ENCODE assay signal across 8 cellular contexts in the genomic region with DNA sequence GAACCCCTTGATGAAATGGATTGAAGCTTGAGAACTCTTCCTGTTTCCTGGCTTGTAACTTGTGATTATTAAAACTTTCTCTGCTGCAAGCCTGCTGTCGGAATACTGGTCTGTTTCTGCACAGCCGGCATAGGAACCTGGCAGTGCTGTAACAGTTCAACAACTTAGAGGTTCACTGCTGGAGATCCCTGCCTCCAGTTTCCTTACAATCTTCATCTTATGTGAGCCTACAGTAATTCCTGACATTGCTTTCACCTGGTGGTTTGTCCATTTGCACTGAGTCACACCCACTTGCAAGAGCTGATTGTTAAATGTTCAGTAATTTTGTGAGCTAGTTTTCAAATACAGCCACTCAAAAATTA. TPM values are rescaled to one million over a fixed set of nuclear protein-coding genes. Genes with fewer than 3 reads are reported as not detected.
A peak's percentile ranks its signal among the peaks of the same experiment; 100 is the strongest.
DNase-seq lines count a peak whose midpoint lies in the region; ATAC-seq and TF ChIP-seq lines count a peak whose summit lies in the region.

No MANE protein-coding gene starts in this region.

- peak overlapping the region; percentile 74 for H3K4me3 ChIP-seq in OCI-LY1 (ENCODE audit: low read depth, low read length, poor library complexity, severe bottlenecking)
- H3K4me3 ChIP-seq in endodermal cell (ENCODE audit: low read length) = peak overlapping the region; percentile 88
- H3K4me3 ChIP-seq in trophoblast cell (ENCODE audit: low read depth, low read length) = no peak overlapping the region

- no peaks in the 10 kb centered on the region for H3K9me3 ChIP-seq in OCI-LY1 (ENCODE audit: low read length)
- H3K9me3 ChIP-seq in endodermal cell (ENCODE audit: control insufficient read depth, low read length) = peaks cover 6% of the 10 kb centered on the region
- no peaks in the 10 kb centered on the region for H3K9me3 ChIP-seq in trophoblast cell (ENCODE audit: insufficient read depth, low read depth, low read length)

- 81 to 93% methylated on average over 2 of the region's 2 CpGs for WGBS in endodermal cell (ENCODE audit: insufficient coverage in 1 of 2, insufficient read length in 1 of 2), 2 experiments
- no CpG with 5 or more reads among the region's 2 CpGs for WGBS in trophoblast cell (ENCODE audit: extremely low coverage, insufficient coverage, insufficient read length)

- H4K20me1 ChIP-seq in OCI-LY1 (ENCODE audit: insufficient read depth, low read length) = no peaks in the 10 kb centered on the region

- no peaks in the 10 kb centered on the region for H3K9me2 ChIP-seq in OCI-LY1 (ENCODE audit: low read depth, low read length)

- no peak overlapping the region for H2BK12ac ChIP-seq in trophoblast cell (ENCODE audit: low read length)

- no peaks in the 10 kb centered on the region for H3K27me3 Mint-ChIP-seq in endodermal cell (ENCODE audit: insufficient read depth)

- no peak overlapping the region for H3K27ac ChIP-seq in OCI-LY1 (ENCODE audit: low read depth, low read length, poor library complexity, severe bottlenecking)
- H3K27ac ChIP-seq in endodermal cell (ENCODE audit: low read depth, low read length) = no peak overlapping the region
- peak overlapping the region; percentile 89 for H3K27ac ChIP-seq in trophoblast cell (ENCODE audit: low read depth, low read length)

- peak overlapping the region; percentile 57 for H2BK5ac ChIP-seq in trophoblast cell (ENCODE audit: low read depth, low read length, poor library complexity)

- peak overlapping the region; percentile 83 for H3K4me2 ChIP-seq in OCI-LY1 (ENCODE audit: low read length)
- peak overlapping the region; percentile 66 for H3K4me2 ChIP-seq in trophoblast cell (ENCODE audit: low read length)

- H3K27me3 ChIP-seq in OCI-LY1 (ENCODE audit: insufficient read depth, low read length) (no peaks in the 10 kb centered on the region), endodermal cell (ENCODE audit: control insufficient read depth, insufficient read depth, low read length, poor library complexity, severe bottlenecking) (no peaks in the 10 kb centered on the region), trophoblast cell (ENCODE audit: insufficient read depth, low read length) (no peaks in the 10 kb centered on the region)

- H3K79me2 ChIP-seq in OCI-LY1 (ENCODE audit: insufficient read depth, low read length) (no peaks in the 10 kb centered on the region), trophoblast cell (ENCODE audit: control insufficient read depth, insufficient read depth, low read length, poor library complexity) (peaks cover 2% of the 10 kb centered on the region)

- H3K14ac ChIP-seq in trophoblast cell (ENCODE audit: low read length) = no peak overlapping the region

- H3K36me3 Mint-ChIP-seq in endodermal cell (ENCODE audit: low read depth) = peaks cover 14% of the 10 kb centered on the region

- peaks cover 6% of the 10 kb centered on the region for H3K36me3 ChIP-seq in OCI-LY1 (ENCODE audit: insufficient read depth, low read length)
- H3K36me3 ChIP-seq in endodermal cell (ENCODE audit: control insufficient read depth, insufficient read depth, low read length) = peaks cover 3% of the 10 kb centered on the region
- H3K36me3 ChIP-seq in trophoblast cell (ENCODE audit: control insufficient read depth in 1 of 2, insufficient read depth in 2 of 2, low read length in 2 of 2) = no peaks in the 10 kb centered on the region

- peak overlapping the region; percentile 61 for H4K8ac ChIP-seq in trophoblast cell (ENCODE audit: low read depth, low read length)

- peak overlapping the region; percentile 74 for H4K91ac ChIP-seq in trophoblast cell (ENCODE audit: low read depth, low read length)

- H2AFZ ChIP-seq in OCI-LY1 (ENCODE audit: low read length) (no peak overlapping the region), trophoblast cell (ENCODE audit: insufficient read depth, low read length, poor library complexity) (peak overlapping the region; percentile 20)

- peak overlapping the region; percentile 82 for H3K4me3 Mint-ChIP-seq in endodermal cell

- no peak overlapping the region for H2AK5ac ChIP-seq in trophoblast cell (ENCODE audit: low read length)

- ATAC-seq in HG02678 (IDR thresholded peaks at IDR 0.05; ENCODE audit: unreplicated experiment) = no peak
- no peak for ATAC-seq in GM21737 (IDR thresholded peaks at IDR 0.05; ENCODE audit: unreplicated experiment)
- no peak for ATAC-seq in HG02884 (IDR thresholded peaks at IDR 0.05; ENCODE audit: unreplicated experiment)

- H2BK120ac ChIP-seq in trophoblast cell (ENCODE audit: insufficient read depth, low read length, poor library complexity) = peak overlapping the region; percentile 81

- intact Hi-C loops in posterior vena cava (cut with DNase I) = no loop called here

- H3K4ac ChIP-seq in trophoblast cell (ENCODE audit: low read depth, low read length) = no peak overlapping the region

- H3K9ac ChIP-seq in OCI-LY1 (ENCODE audit: low read length) (peak overlapping the region; percentile 65), endodermal cell (ENCODE audit: extremely low read depth, low read length, poor library complexity, severe bottlenecking) (peak overlapping the region; percentile 85), trophoblast cell (ENCODE audit: low read length) (peak overlapping the region; percentile 44)

- no peak overlapping the region for H3K18ac ChIP-seq in trophoblast cell (ENCODE audit: low read length)

- H3K4me1 ChIP-seq in OCI-LY1 (ENCODE audit: insufficient read depth, low read length, severe bottlenecking) (peaks cover 19% of the 10 kb centered on the region), endodermal cell (ENCODE audit: control insufficient read depth, insufficient read depth, low read length) (peaks cover 3% of the 10 kb centered on the region), trophoblast cell (ENCODE audit: control insufficient read depth in 1 of 2, insufficient read depth in 2 of 2, low read length in 2 of 2) (peaks cover 3 to 11% of the 10 kb centered on the region in 2 experiments)

- H3K79me1 ChIP-seq in trophoblast cell (ENCODE audit: low read length) = peaks cover 18% of the 10 kb centered on the region

- peak overlapping the region; percentile 18 for H4K12ac ChIP-seq in trophoblast cell (ENCODE audit: low read depth, low read length)

- peaks cover 12% of the 10 kb centered on the region for H3K4me1 Mint-ChIP-seq in endodermal cell

- TF ChIP-seq CTCF in OCI-LY1 (IDR thresholded peaks at IDR 0.05; ENCODE audit: low read length) = no peak
- no peak for TF ChIP-seq CTCF in endodermal cell (conservative IDR thresholded peaks at IDR 0.05)

- peak overlapping the region; percentile 79 for H3K27ac Mint-ChIP-seq in endodermal cell

- no peaks in the 10 kb centered on the region for H3K9me3 Mint-ChIP-seq in endodermal cell

- H3F3A ChIP-seq in OCI-LY1 (ENCODE audit: insufficient read depth, low read length) = no peaks in the 10 kb centered on the region

- DNase-seq in EL (peak; percentile 41), endodermal cell (no peak), trophoblast cell (peak; percentile 72 to 80), posterior vena cava (ENCODE audit: low spot score) (no peak)

- H3K23ac ChIP-seq in trophoblast cell (ENCODE audit: low read length) = no peak overlapping the region

RNA-seq across cellular contexts. Expression of gene SEPSECS, which starts 1.3 kb away (rescaled TPM):
- total RNA-seq in endodermal cell (10 to 100 TPM in 1 of 2 donors, 1 to 10 TPM in 1; 5.9 to 12.6 TPM), posterior vena cava (1 to 10 TPM; 5.8 to 5.9 TPM)
- polyA plus RNA-seq in endodermal cell (2013, experiment 1 of 2) = 7.7 TPM
- polyA plus RNA-seq in endodermal cell (2013, experiment 2 of 2) = 7.6 TPM
- 3.4 TPM in 2 replicates for polyA plus RNA-seq in trophoblast cell (2013)

Comparison
In these comparisons a context has a peak if more than half of its experiments do, and no peak if none do; other contexts are left out.
1. DNase-seq: peak in EL (single experiment) and trophoblast cell (2 of 2); none in endodermal cell (single experiment) and posterior vena cava (single experiment).
2. Peak in every context shown above with its lines, with median percentiles within 50 percentile points of each other: H3K9ac ChIP-seq.